In the genomic region with DNA sequence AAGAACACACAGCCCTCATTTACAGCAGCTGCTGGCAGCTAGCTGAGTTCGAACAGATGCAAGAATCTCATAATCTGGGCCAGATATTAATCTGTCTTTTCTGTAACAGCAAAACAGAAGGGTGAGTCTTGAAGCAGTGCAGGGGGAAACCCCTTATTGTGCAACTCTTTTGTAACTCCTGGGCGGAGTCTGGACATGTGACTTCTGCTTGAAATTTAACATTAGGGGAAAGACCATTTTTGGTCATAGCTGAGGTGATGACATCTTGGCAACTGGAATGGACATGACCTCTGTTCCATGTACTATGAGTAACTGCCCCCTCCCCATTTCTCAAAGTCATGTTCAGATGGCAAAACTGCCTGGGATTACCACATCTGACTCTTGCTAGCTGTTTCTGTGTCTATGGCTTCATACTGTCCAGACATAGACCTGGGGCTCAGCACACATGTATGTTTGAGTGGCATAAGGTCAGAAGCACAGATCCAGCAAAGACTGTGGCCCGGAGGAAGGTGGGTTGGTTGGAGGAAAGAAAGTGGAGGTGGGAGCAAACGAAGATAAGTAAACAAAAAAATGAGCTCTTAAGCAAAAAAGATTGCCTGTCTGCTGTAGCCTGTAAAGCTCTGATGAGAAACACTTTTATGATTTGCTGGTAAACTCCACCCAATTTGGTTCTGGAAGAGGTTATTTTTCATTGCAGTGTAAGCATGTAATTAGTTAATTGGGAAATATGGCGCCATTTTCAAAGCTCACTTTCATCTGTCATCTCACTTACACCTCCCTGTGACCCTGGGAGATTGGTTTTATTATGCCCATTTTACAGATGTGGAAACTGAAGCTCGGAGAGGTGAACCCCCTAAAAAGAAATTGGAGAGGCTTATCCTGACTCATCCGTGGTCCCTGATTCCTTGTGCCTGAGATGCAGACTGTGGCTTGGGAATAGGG, we compare ENCODE assay signal across 1 cellular context.
TF ChIP-seq lines count a peak whose summit lies in the region.

No MANE protein-coding gene starts in this region.

TF ChIP-seq in HepG2, 621 proteins besides CTCF, POLR2A, EP300 and RAD21 (continued from another document and continues in another):
- TF ChIP-seq, protein P1, sequence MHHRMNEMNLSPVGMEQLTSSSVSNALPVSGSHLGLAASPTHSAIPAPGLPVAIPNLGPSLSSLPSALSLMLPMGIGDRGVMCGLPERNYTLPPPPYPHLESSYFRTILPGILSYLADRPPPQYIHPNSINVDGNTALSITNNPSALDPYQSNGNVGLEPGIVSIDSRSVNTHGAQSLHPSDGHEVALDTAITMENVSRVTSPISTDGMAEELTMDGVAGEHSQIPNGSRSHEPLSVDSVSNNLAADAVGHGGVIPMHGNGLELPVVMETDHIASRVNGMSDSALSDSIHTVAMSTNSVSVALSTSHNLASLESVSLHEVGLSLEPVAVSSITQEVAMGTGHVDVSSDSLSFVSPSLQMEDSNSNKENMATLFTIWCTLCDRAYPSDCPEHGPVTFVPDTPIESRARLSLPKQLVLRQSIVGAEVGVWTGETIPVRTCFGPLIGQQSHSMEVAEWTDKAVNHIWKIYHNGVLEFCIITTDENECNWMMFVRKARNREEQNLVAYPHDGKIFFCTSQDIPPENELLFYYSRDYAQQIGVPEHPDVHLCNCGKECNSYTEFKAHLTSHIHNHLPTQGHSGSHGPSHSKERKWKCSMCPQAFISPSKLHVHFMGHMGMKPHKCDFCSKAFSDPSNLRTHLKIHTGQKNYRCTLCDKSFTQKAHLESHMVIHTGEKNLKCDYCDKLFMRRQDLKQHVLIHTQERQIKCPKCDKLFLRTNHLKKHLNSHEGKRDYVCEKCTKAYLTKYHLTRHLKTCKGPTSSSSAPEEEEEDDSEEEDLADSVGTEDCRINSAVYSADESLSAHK (CRISPR knock-in tag; IDR thresholded peaks at IDR 0.05; ENCODE audit: borderline replicate concordance) = no peak
- TF ChIP-seq CHD4 (IDR thresholded peaks at IDR 0.05; ENCODE audit: borderline replicate concordance, low read length) (peak; percentile 66), SOX5 (CRISPR knock-in tag; IDR thresholded peaks at IDR 0.05; ENCODE audit: borderline replicate concordance) (peak; percentile 82), MIER2 (CRISPR knock-in tag; IDR thresholded peaks at IDR 0.05) (peak; percentile 58; the same call in 1 of the 2 replicates), EHMT2 (IDR thresholded peaks at IDR 0.05; ENCODE audit: borderline replicate concordance, low read depth, low read length) (no peak), ZNF367 (CRISPR knock-in tag; IDR thresholded peaks at IDR 0.05; ENCODE audit: borderline replicate concordance) (no peak), BCL6 (CRISPR knock-in tag; IDR thresholded peaks at IDR 0.05) (peak; percentile 84), ZIK1 (CRISPR knock-in tag; IDR thresholded peaks at IDR 0.05; ENCODE audit: borderline replicate concordance, low read depth) (no peak), CENPT (CRISPR knock-in tag; IDR thresholded peaks at IDR 0.05; ENCODE audit: low read depth) (no peak), ZFP62 (CRISPR knock-in tag; IDR thresholded peaks at IDR 0.05) (no peak), PCBP2 (optimal IDR thresholded peaks at IDR 0.05; ENCODE audit: low read depth, low read length, poor library complexity, severe bottlenecking) (no peak), ATF7 (IDR thresholded peaks at IDR 0.05) (peak; percentile 57), ATF7 (CRISPR knock-in tag; IDR thresholded peaks at IDR 0.05) (peak; percentile 72; the same call in 1 of the 2 replicates), ARHGAP35 (CRISPR knock-in tag; IDR thresholded peaks at IDR 0.05; ENCODE audit: borderline replicate concordance) (no peak), ATAD3A (CRISPR knock-in tag; IDR thresholded peaks at IDR 0.05) (no peak), ZNF260 (CRISPR knock-in tag; IDR thresholded peaks at IDR 0.05; ENCODE audit: borderline replicate concordance, low read depth) (no peak), MXD4 (CRISPR knock-in tag; IDR thresholded peaks at IDR 0.05) (no peak), ZNF253 (CRISPR knock-in tag; IDR thresholded peaks at IDR 0.05; ENCODE audit: borderline replicate concordance) (no peak), JUNB (CRISPR knock-in tag; IDR thresholded peaks at IDR 0.05; ENCODE audit: borderline replicate concordance) (no peak), GATAD2A (CRISPR knock-in tag; IDR thresholded peaks at IDR 0.05) (peak; percentile 87), ZKSCAN8 (CRISPR knock-in tag; IDR thresholded peaks at IDR 0.05; ENCODE audit: borderline replicate concordance) (no peak), TMF1 (CRISPR knock-in tag; IDR thresholded peaks at IDR 0.05; ENCODE audit: low read depth) (no peak), NFRKB (IDR thresholded peaks at IDR 0.05) (no peak), ZNF556 (CRISPR knock-in tag; IDR thresholded peaks at IDR 0.05; ENCODE audit: borderline replicate concordance) (no peak), ZFP82 (CRISPR knock-in tag; IDR thresholded peaks at IDR 0.05; ENCODE audit: borderline replicate concordance) (no peak), ZSCAN21 (CRISPR knock-in tag; IDR thresholded peaks at IDR 0.05; ENCODE audit: borderline replicate concordance) (no peak), ZBTB38 (CRISPR knock-in tag; IDR thresholded peaks at IDR 0.05) (no peak), CEBPB (IDR thresholded peaks at IDR 0.05; ENCODE audit: borderline replicate concordance, low read depth, low read length) (peak; percentile 98), FOXO1 (CRISPR knock-in tag; IDR thresholded peaks at IDR 0.05) (no peak; the same call in 1 of the 2 replicates), CBX2 (IDR thresholded peaks at IDR 0.05; ENCODE audit: low read depth, low read length) (no peak), CBX2 (CRISPR knock-in tag; IDR thresholded peaks at IDR 0.05; ENCODE audit: low read depth) (no peak), JUN (CRISPR knock-in tag; IDR thresholded peaks at IDR 0.05) (peak; percentile 88), XBP1 (CRISPR knock-in tag; IDR thresholded peaks at IDR 0.05) (no peak), PHF5A (CRISPR knock-in tag; IDR thresholded peaks at IDR 0.05; ENCODE audit: low read depth, unreplicated experiment) (peak; percentile 27), THYN1 (CRISPR knock-in tag; IDR thresholded peaks at IDR 0.05; ENCODE audit: borderline replicate concordance, low read depth) (no peak), MXI1 (IDR thresholded peaks at IDR 0.05; ENCODE audit: borderline replicate concordance, low read depth, low read length) (no peak), NR2F1 (CRISPR knock-in tag; IDR thresholded peaks at IDR 0.05) (peak; percentile 40 to 74; a peak in 3 of 4 replicates), SIX1 (CRISPR knock-in tag; IDR thresholded peaks at IDR 0.05; ENCODE audit: borderline replicate concordance) (0 out of 2 replicates have a peak, but pooled peaks have one; percentile 45), ISL2 (CRISPR knock-in tag; IDR thresholded peaks at IDR 0.05) (peak; percentile 50; the same call in 1 of the 2 replicates)
- TF ChIP-seq, protein P2, sequence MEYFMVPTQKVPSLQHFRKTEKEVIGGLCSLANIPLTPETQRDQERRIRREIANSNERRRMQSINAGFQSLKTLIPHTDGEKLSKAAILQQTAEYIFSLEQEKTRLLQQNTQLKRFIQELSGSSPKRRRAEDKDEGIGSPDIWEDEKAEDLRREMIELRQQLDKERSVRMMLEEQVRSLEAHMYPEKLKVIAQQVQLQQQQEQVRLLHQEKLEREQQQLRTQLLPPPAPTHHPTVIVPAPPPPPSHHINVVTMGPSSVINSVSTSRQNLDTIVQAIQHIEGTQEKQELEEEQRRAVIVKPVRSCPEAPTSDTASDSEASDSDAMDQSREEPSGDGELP (IDR thresholded peaks at IDR 0.05; ENCODE audit: borderline replicate concordance, low read depth) = peak; percentile 69; the same call in 1 of the 2 replicates
- TF ChIP-seq, protein P3, sequence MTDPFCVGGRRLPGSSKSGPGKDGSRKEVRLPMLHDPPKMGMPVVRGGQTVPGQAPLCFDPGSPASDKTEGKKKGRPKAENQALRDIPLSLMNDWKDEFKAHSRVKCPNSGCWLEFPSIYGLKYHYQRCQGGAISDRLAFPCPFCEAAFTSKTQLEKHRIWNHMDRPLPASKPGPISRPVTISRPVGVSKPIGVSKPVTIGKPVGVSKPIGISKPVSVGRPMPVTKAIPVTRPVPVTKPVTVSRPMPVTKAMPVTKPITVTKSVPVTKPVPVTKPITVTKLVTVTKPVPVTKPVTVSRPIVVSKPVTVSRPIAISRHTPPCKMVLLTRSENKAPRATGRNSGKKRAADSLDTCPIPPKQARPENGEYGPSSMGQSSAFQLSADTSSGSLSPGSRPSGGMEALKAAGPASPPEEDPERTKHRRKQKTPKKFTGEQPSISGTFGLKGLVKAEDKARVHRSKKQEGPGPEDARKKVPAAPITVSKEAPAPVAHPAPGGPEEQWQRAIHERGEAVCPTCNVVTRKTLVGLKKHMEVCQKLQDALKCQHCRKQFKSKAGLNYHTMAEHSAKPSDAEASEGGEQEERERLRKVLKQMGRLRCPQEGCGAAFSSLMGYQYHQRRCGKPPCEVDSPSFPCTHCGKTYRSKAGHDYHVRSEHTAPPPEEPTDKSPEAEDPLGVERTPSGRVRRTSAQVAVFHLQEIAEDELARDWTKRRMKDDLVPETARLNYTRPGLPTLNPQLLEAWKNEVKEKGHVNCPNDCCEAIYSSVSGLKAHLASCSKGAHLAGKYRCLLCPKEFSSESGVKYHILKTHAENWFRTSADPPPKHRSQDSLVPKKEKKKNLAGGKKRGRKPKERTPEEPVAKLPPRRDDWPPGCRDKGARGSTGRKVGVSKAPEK (CRISPR knock-in tag; IDR thresholded peaks at IDR 0.05; ENCODE audit: borderline replicate concordance) = no peak
- TF ChIP-seq, protein P4, sequence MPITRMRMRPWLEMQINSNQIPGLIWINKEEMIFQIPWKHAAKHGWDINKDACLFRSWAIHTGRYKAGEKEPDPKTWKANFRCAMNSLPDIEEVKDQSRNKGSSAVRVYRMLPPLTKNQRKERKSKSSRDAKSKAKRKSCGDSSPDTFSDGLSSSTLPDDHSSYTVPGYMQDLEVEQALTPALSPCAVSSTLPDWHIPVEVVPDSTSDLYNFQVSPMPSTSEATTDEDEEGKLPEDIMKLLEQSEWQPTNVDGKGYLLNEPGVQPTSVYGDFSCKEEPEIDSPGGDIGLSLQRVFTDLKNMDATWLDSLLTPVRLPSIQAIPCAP (CRISPR knock-in tag; IDR thresholded peaks at IDR 0.05; ENCODE audit: low read depth) = no peak
- TF ChIP-seq, protein P5, sequence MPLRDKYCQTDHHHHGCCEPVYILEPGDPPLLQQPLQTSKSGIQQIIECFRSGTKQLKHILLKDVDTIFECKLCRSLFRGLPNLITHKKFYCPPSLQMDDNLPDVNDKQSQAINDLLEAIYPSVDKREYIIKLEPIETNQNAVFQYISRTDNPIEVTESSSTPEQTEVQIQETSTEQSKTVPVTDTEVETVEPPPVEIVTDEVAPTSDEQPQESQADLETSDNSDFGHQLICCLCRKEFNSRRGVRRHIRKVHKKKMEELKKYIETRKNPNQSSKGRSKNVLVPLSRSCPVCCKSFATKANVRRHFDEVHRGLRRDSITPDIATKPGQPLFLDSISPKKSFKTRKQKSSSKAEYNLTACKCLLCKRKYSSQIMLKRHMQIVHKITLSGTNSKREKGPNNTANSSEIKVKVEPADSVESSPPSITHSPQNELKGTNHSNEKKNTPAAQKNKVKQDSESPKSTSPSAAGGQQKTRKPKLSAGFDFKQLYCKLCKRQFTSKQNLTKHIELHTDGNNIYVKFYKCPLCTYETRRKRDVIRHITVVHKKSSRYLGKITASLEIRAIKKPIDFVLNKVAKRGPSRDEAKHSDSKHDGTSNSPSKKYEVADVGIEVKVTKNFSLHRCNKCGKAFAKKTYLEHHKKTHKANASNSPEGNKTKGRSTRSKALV (CRISPR knock-in tag; IDR thresholded peaks at IDR 0.05) = no peak
- TF ChIP-seq, protein P6, sequence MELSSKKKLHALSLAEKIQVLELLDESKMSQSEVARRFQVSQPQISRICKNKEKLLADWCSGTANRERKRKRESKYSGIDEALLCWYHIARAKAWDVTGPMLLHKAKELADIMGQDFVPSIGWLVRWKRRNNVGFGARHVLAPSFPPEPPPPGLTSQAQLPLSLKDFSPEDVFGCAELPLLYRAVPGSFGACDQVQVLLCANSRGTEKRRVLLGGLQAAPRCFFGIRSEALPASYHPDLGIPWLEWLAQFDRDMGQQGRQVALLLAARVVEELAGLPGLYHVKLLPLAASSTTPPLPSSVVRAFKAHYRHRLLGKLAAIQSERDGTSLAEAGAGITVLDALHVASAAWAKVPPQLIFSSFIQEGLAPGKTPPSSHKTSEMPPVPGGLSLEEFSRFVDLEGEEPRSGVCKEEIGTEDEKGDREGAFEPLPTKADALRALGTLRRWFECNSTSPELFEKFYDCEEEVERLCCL (CRISPR knock-in tag; IDR thresholded peaks at IDR 0.05; ENCODE audit: borderline replicate concordance) = no peak
- TF ChIP-seq, protein P7, sequence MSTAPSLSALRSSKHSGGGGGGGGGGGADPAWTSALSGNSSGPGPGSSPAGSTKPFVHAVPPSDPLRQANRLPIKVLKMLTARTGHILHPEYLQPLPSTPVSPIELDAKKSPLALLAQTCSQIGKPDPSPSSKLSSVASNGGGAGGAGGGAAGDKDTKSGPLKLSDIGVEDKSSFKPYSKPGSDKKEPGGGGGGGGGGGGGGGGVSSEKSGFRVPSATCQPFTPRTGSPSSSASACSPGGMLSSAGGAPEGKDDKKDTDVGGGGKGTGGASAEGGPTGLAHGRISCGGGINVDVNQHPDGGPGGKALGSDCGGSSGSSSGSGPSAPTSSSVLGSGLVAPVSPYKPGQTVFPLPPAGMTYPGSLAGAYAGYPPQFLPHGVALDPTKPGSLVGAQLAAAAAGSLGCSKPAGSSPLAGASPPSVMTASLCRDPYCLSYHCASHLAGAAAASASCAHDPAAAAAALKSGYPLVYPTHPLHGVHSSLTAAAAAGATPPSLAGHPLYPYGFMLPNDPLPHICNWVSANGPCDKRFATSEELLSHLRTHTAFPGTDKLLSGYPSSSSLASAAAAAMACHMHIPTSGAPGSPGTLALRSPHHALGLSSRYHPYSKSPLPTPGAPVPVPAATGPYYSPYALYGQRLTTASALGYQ (CRISPR knock-in tag; IDR thresholded peaks at IDR 0.05) = no peak
- TF ChIP-seq, protein P8, sequence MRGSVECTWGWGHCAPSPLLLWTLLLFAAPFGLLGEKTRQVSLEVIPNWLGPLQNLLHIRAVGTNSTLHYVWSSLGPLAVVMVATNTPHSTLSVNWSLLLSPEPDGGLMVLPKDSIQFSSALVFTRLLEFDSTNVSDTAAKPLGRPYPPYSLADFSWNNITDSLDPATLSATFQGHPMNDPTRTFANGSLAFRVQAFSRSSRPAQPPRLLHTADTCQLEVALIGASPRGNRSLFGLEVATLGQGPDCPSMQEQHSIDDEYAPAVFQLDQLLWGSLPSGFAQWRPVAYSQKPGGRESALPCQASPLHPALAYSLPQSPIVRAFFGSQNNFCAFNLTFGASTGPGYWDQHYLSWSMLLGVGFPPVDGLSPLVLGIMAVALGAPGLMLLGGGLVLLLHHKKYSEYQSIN (CRISPR knock-in tag; IDR thresholded peaks at IDR 0.05; ENCODE audit: borderline replicate concordance) = no peak
- TF ChIP-seq, protein P9, sequence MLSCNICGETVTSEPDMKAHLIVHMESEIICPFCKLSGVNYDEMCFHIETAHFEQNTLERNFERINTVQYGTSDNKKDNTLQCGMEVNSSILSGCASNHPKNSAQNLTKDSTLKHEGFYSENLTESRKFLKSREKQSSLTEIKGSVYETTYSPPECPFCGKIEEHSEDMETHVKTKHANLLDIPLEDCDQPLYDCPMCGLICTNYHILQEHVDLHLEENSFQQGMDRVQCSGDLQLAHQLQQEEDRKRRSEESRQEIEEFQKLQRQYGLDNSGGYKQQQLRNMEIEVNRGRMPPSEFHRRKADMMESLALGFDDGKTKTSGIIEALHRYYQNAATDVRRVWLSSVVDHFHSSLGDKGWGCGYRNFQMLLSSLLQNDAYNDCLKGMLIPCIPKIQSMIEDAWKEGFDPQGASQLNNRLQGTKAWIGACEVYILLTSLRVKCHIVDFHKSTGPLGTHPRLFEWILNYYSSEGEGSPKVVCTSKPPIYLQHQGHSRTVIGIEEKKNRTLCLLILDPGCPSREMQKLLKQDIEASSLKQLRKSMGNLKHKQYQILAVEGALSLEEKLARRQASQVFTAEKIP (CRISPR knock-in tag; IDR thresholded peaks at IDR 0.05; ENCODE audit: borderline replicate concordance) = no peak
